12 cellular contexts compared by ENCODE assay signal in genomic region chr9:115198018-115198417, GRCh38.
A peak's percentile ranks its signal among the peaks of the same experiment; 100 is the strongest.
DNase-seq lines count a peak whose midpoint lies in the region; ATAC-seq and TF ChIP-seq lines count a peak whose summit lies in the region.
"Had no signal": no experiment of that assay in that cellular context is flagged by ENCODE, and none has a peak within 500 bp of the region (broad histone marks: within the 10 kb centered on the region; RNA-seq: fewer than 3 reads in every experiment).

No MANE protein-coding gene starts in this region.

- H3K4me1 Mint-ChIP-seq in CD8-positive, alpha-beta memory T cell, result no peaks in the 10 kb centered on the region

- H3K4me3 ChIP-seq in WERI-Rb-1 (ENCODE audit: low read depth, low read length), result no peak overlapping the region
- no peak overlapping the region for H3K4me3 ChIP-seq in testis
- H3K4me3 ChIP-seq in CD8-positive, alpha-beta memory T cell (ENCODE audit: low read length), result no peak overlapping the region
- H3K4me3 ChIP-seq: thoracic aorta had no signal

- H3K27ac ChIP-seq in WERI-Rb-1 (no peak overlapping the region), testis (no peak overlapping the region)
- no peak overlapping the region for H3K27ac ChIP-seq in CD8-positive, alpha-beta memory T cell (ENCODE audit: low read depth, low read length)
- H3K27ac ChIP-seq: thoracic aorta had no signal

- intact Hi-C loops in testis (cut with DNase I; ENCODE audit: low total_unique reads), result no loop called here

- TF ChIP-seq POLR2A in testis (IDR thresholded peaks at IDR 0.05), result no peak

- H3K36me3 ChIP-seq in WERI-Rb-1, result no peaks in the 10 kb centered on the region
- no peaks in the 10 kb centered on the region for H3K36me3 ChIP-seq in testis (ENCODE audit: low read depth, missing control alignments)
- H3K36me3 ChIP-seq in CD8-positive, alpha-beta memory T cell (ENCODE audit: insufficient read depth, low read length), result no peaks in the 10 kb centered on the region
- H3K36me3 ChIP-seq: thoracic aorta had no signal

- TF ChIP-seq CTCF in WERI-Rb-1 (IDR thresholded peaks at IDR 0.05; ENCODE audit: low read depth, low read length) (no peak), testis (IDR thresholded peaks at IDR 0.05) (no peak)

- H3K36me3 Mint-ChIP-seq in CD8-positive, alpha-beta memory T cell, result no peaks in the 10 kb centered on the region

- H3K27me3 ChIP-seq in WERI-Rb-1 (ENCODE audit: insufficient read depth, low read depth, severe bottlenecking) (no peaks in the 10 kb centered on the region), testis (no peaks in the 10 kb centered on the region)
- H3K27me3 ChIP-seq in CD8-positive, alpha-beta memory T cell (ENCODE audit: insufficient read depth, low read length, poor library complexity, severe bottlenecking), result no peaks in the 10 kb centered on the region

- no peaks in the 10 kb centered on the region for H3K9me3 Mint-ChIP-seq in CD8-positive, alpha-beta memory T cell

- 54 to 74% methylated on average over 4 of the region's 4 CpGs for WGBS in testis, 2 donors

- DNase-seq in NCI-H2171 treated with DMSO at 0.1 percent for 48 hours (lab: John Stamatoyannopoulos, UW) (peak; percentile 59), NCI-H2171 (lab: John Stamatoyannopoulos, UW) (no peak), WERI-Rb-1 (peak; percentile 51), islet precursor cell (peak; percentile 92), testis (peak; percentile 16)
- DNase-seq in CD8-positive, alpha-beta memory T cell, result no peak
- DNase-seq: activated CD8-positive, alpha-beta memory T cell treated with anti-CD3 and anti-CD28 coated beads for 24 hours; H9; stimulated activated CD4-positive, alpha-beta T cell treated with anti-CD3 and anti-CD28 coated beads, Interleukin-4, amount 100 ng/mL, for 4 hours had no signal

- H3K9me3 ChIP-seq in WERI-Rb-1 (ENCODE audit: severe bottlenecking), result no peaks in the 10 kb centered on the region
- H3K9me3 ChIP-seq in testis, result no peaks in the 10 kb centered on the region
- no peaks in the 10 kb centered on the region for H3K9me3 ChIP-seq in CD8-positive, alpha-beta memory T cell (ENCODE audit: low read length)
- H3K9me3 ChIP-seq: thoracic aorta had no signal

- POLR2A ChIA-PET in CD8-positive, alpha-beta memory T cell (lab: Charles Lee), result no interaction called here

- CTCF ChIA-PET in CD8-positive, alpha-beta memory T cell (lab: Charles Lee), result no interaction called here

- H3K4me3 Mint-ChIP-seq in CD8-positive, alpha-beta memory T cell, result no peak overlapping the region
- H3K4me3 Mint-ChIP-seq: H9 had no signal

- H3K27me3 Mint-ChIP-seq in CD8-positive, alpha-beta memory T cell, result peaks cover 9 to 50% of the 10 kb centered on the region in 2 donors

- no peak overlapping the region for H3K27ac Mint-ChIP-seq in CD8-positive, alpha-beta memory T cell
- H3K27ac Mint-ChIP-seq: H9 had no signal

- no peak for ATAC-seq in HG02840 (IDR thresholded peaks at IDR 0.05; ENCODE audit: low FRiP score, unreplicated experiment)
- ATAC-seq in HG02588 (IDR thresholded peaks at IDR 0.05; ENCODE audit: unreplicated experiment), result no peak

- H3K4me1 ChIP-seq in testis, result no peaks in the 10 kb centered on the region
- no peaks in the 10 kb centered on the region for H3K4me1 ChIP-seq in CD8-positive, alpha-beta memory T cell (ENCODE audit: insufficient read depth, low read length)

Comparison
In these comparisons a context has a peak if more than half of its experiments do, and no peak if none do; other contexts are left out.
1. DNase-seq: peak in NCI-H2171 treated with DMSO at 0.1 percent for 48 hours (single experiment), WERI-Rb-1 (single experiment), islet precursor cell (single experiment) and testis (single experiment); none in NCI-H2171 (single experiment) and CD8-positive, alpha-beta memory T cell (0 of 5).